10 cellular contexts compared by ENCODE assay signal in genomic region chr13:51502206-51502651, GRCh38. TPM values are rescaled to one million over a fixed set of nuclear protein-coding genes. Genes with fewer than 3 reads are reported as not detected.
A peak's percentile ranks its signal among the peaks of the same experiment; 100 is the strongest.
DNase-seq lines count a peak whose midpoint lies in the region; ATAC-seq and TF ChIP-seq lines count a peak whose summit lies in the region.
"Had no signal": no experiment of that assay in that cellular context is flagged by ENCODE, and none has a peak within 500 bp of the region (broad histone marks: within the 10 kb centered on the region; RNA-seq: fewer than 3 reads in every experiment).

No MANE protein-coding gene starts in this region.

- H3K36me3 ChIP-seq in A673 (ENCODE audit: insufficient read depth, low read length, poor library complexity, severe bottlenecking): no peaks in the 10 kb centered on the region
- H3K36me3 ChIP-seq in ovary: no peaks in the 10 kb centered on the region
- H3K36me3 ChIP-seq: thoracic aorta had no signal

- H3K27ac ChIP-seq in A673 (ENCODE audit: low read depth, low read length, poor library complexity, severe bottlenecking): peak overlapping the region; percentile 95
- no peak overlapping the region for H3K27ac ChIP-seq in ovary
- H3K27ac ChIP-seq: thoracic aorta had no signal

- H3K9me3 Mint-ChIP-seq in activated T-cell treated with anti-CD3 and anti-CD28 coated beads, Interleukin-2, amount 50 U/mL, for 24 hours: no peaks in the 10 kb centered on the region

- TF ChIP-seq EP300 in ovary (IDR thresholded peaks at IDR 0.05): no peak

- H3K27me3 Mint-ChIP-seq in activated T-cell treated with anti-CD3 and anti-CD28 coated beads, Interleukin-2, amount 50 U/mL, for 24 hours: no peaks in the 10 kb centered on the region

- POLR2A ChIA-PET in A673 (lab: Charles Lee; ENCODE audit: low non-redundant PET): interaction anchor here (0.6 to 1.0 kb wide), 5 partner anchors 24 to 424 kb away, joined by 3 to 12 read pairs (median 5); no protein-coding TSS in a partner anchor

- H3K27ac Mint-ChIP-seq in activated T-cell treated with anti-CD3 and anti-CD28 coated beads, Interleukin-2, amount 50 U/mL, for 24 hours: peak overlapping the region; percentile 77

- no peaks in the 10 kb centered on the region for H3K36me3 Mint-ChIP-seq in activated T-cell treated with anti-CD3 and anti-CD28 coated beads, Interleukin-2, amount 50 U/mL, for 24 hours (ENCODE audit: low read depth)

- no peaks in the 10 kb centered on the region for H3K9me3 ChIP-seq in A673 (ENCODE audit: low read depth, low read length, poor library complexity, severe bottlenecking)
- no peaks in the 10 kb centered on the region for H3K9me3 ChIP-seq in ovary
- H3K9me3 ChIP-seq: thoracic aorta had no signal

- no peak for TF ChIP-seq CTCF in A673 (conservative IDR thresholded peaks at IDR 0.05; ENCODE audit: low read depth, low read length)
- no peak for TF ChIP-seq CTCF in ovary (IDR thresholded peaks at IDR 0.05)

- DNase-seq in A673 (ENCODE audit: low spot score) (peak; percentile 76), H4 (ENCODE audit: low spot score) (no peak), dermis blood vessel endothelial cell (no peak), ovary (no peak), SHP77 treated with DMSO at 0.1 percent for 48 hours (lab: John Stamatoyannopoulos, UW) (no peak)
- peak; percentile 38 for DNase-seq in activated T-cell treated with anti-CD3 and anti-CD28 coated beads, Interleukin-2, amount 50 U/mL, for 24 hours
- DNase-seq: NCI-H1092 treated with DMSO at 0.1 percent for 48 hours had no signal

- H3K4me3 ChIP-seq in A673 (ENCODE audit: low read depth, low read length, poor library complexity, severe bottlenecking) (no peak overlapping the region), ovary (no peak overlapping the region)
- H3K4me3 ChIP-seq: thoracic aorta had no signal

- CTCF ChIA-PET in A673 (lab: Charles Lee): no interaction called here

- H3K4me1 ChIP-seq in A673 (ENCODE audit: insufficient read depth, low read length, poor library complexity, severe bottlenecking) (peaks cover 47% of the 10 kb centered on the region), ovary (ENCODE audit: insufficient read depth) (no peaks in the 10 kb centered on the region)

- H3K4me1 Mint-ChIP-seq in activated T-cell treated with anti-CD3 and anti-CD28 coated beads, Interleukin-2, amount 50 U/mL, for 24 hours (ENCODE audit: low read depth): peaks cover 25% of the 10 kb centered on the region

- H3K4me3 Mint-ChIP-seq in activated T-cell treated with anti-CD3 and anti-CD28 coated beads, Interleukin-2, amount 50 U/mL, for 24 hours: no peak overlapping the region

- TSS peak; percentile 94 for BruUV-seq in A673 (replicated peaks; lab: Mats Ljungman, UMichigan)

- peak; percentile 95 for ATAC-seq in GM18909 (IDR thresholded peaks at IDR 0.05; ENCODE audit: poor library complexity, unreplicated experiment)
- peak; percentile 97 for ATAC-seq in HG02885 (IDR thresholded peaks at IDR 0.05; ENCODE audit: poor library complexity, unreplicated experiment)

- no peak for TF ChIP-seq POLR2A in ovary (IDR thresholded peaks at IDR 0.05)

- no peaks in the 10 kb centered on the region for H3K27me3 ChIP-seq in A673 (replicated peaks; ENCODE audit: insufficient read depth, low read depth, low read length, poor library complexity)
- H3K27me3 ChIP-seq in ovary: no peaks in the 10 kb centered on the region

- intact Hi-C loops in A673 (cut with micrococcal nuclease; ENCODE audit: unreplicated experiment): loop anchor here (1.0 to 10.0 kb wide), 4 partner anchors 83 to 354 kb away; partner anchors contain the start of gene WDFY2
- intact Hi-C loops in ovary (cut with DNase I): no loop called here

RNA-seq across cellular contexts. Expression of gene INTS6, which starts 49.4 kb away (rescaled TPM):
- total RNA-seq in A673 (2021) (86.2 and 90.4 TPM in 2 replicates), dermis blood vessel endothelial cell (51.2 and 52.1 TPM in 2 replicates), ovary (10 to 100 TPM; 26.7 to 38.9 (median 31.0) TPM)
- 18.6 and 21.0 TPM in 2 replicates for total RNA-seq in H4 (2014; rRNA removed; shearing (Covaris generic))
- 10 to 100 TPM; 11.2 to 21.2 TPM for polyA plus RNA-seq in ovary

Comparison
In these comparisons a context has a peak if more than half of its experiments do, and no peak if none do; other contexts are left out.
1. DNase-seq: peak in A673 (single experiment) and activated T-cell treated with anti-CD3 and anti-CD28 coated beads, Interleukin-2, amount 50 U/mL, for 24 hours (single experiment); none in H4 (single experiment), dermis blood vessel endothelial cell (single experiment), ovary (0 of 5) and SHP77 treated with DMSO at 0.1 percent for 48 hours (single experiment).